14 cellular contexts compared by ENCODE assay signal in genomic region chr10:68899186-68899745, GRCh38. TPM values are rescaled to one million over a fixed set of nuclear protein-coding genes. Genes with fewer than 3 reads are reported as not detected.
A peak's percentile ranks its signal among the peaks of the same experiment; 100 is the strongest.
DNase-seq lines count a peak whose midpoint lies in the region; ATAC-seq and TF ChIP-seq lines count a peak whose summit lies in the region.
"Had no signal": no experiment of that assay in that cellular context is flagged by ENCODE, and none has a peak within 500 bp of the region (broad histone marks: within the 10 kb centered on the region; RNA-seq: fewer than 3 reads in every experiment).

No MANE protein-coding gene starts in this region.

- ATAC-seq in activated naive CD8-positive, alpha-beta T cell treated with anti-CD3 and anti-CD28 coated beads, Interleukin-2, amount 50 U/mL, for 24 hours, result no peak
- ATAC-seq in GM21423 (IDR thresholded peaks at IDR 0.05; ENCODE audit: unreplicated experiment), result no peak
- ATAC-seq in left ventricle myocardium superior, result no peak
- ATAC-seq: mucosa of descending colon had no signal

- no peaks in the 10 kb centered on the region for H3K9me3 Mint-ChIP-seq in activated naive CD8-positive, alpha-beta T cell (ENCODE audit: low read depth)
- H3K9me3 Mint-ChIP-seq in activated naive CD8-positive, alpha-beta T cell treated with anti-CD3 and anti-CD28 coated beads, Interleukin-2, amount 50 U/mL, for 24 hours, result no peaks in the 10 kb centered on the region
- H3K9me3 Mint-ChIP-seq in glutamatergic neuron (ENCODE audit: unreplicated experiment), result peaks cover 4% of the 10 kb centered on the region

- H3K27me3 ChIP-seq in SJCRH30, result no peaks in the 10 kb centered on the region
- no peaks in the 10 kb centered on the region for H3K27me3 ChIP-seq in smooth muscle cell (ENCODE audit: low read depth)
- H3K27me3 ChIP-seq in esophagus squamous epithelium, result no peaks in the 10 kb centered on the region

- H3K36me3 ChIP-seq in SJCRH30 (no peaks in the 10 kb centered on the region), smooth muscle cell (ENCODE audit: low read depth) (no peaks in the 10 kb centered on the region), esophagus squamous epithelium (no peaks in the 10 kb centered on the region)

- no peak overlapping the region for H3K4me2 ChIP-seq in smooth muscle cell

- H2AFZ ChIP-seq in smooth muscle cell (ENCODE audit: low read depth), result peak overlapping the region; percentile 84

- TF ChIP-seq CTCF in glutamatergic neuron (IDR thresholded peaks at IDR 0.05; ENCODE audit: partially characterized antibody, unreplicated experiment) (no peak), smooth muscle cell (IDR thresholded peaks at IDR 0.05; ENCODE audit: borderline replicate concordance, insufficient read depth, poor library complexity, severe bottlenecking) (no peak), esophagus squamous epithelium (IDR thresholded peaks at IDR 0.05) (no peak)

- peaks cover 32% of the 10 kb centered on the region for H3K4me1 Mint-ChIP-seq in activated naive CD8-positive, alpha-beta T cell (ENCODE audit: low read depth)
- H3K4me1 Mint-ChIP-seq in activated naive CD8-positive, alpha-beta T cell treated with anti-CD3 and anti-CD28 coated beads, Interleukin-2, amount 50 U/mL, for 24 hours, result peaks cover 27% of the 10 kb centered on the region
- H3K4me1 Mint-ChIP-seq in glutamatergic neuron (ENCODE audit: low read depth, unreplicated experiment), result peaks cover 18% of the 10 kb centered on the region

- DNase-seq in activated naive CD8-positive, alpha-beta T cell treated with anti-CD3 and anti-CD28 coated beads, Interleukin-2, amount 50 U/mL, for 24 hours, result no peak
- DNase-seq in SJCRH30, result peak; percentile 10 to 48
- no peak for DNase-seq in glutamatergic neuron
- no peak for DNase-seq in smooth muscle cell (lab: John Stamatoyannopoulos, UW; ENCODE audit: unreplicated experiment)
- no peak for DNase-seq in esophagus squamous epithelium (lab: John Stamatoyannopoulos, UW)
- no peak for DNase-seq in left ventricle myocardium superior
- DNase-seq: activated CD4-positive, alpha-beta T cell treated with anti-CD3 and anti-CD28 coated beads, Interleukin-2, amount 50 U/mL, for 1 hour; activated effector memory CD4-positive, alpha-beta T cell treated with Interleukin-2 at 50 U/mL for 16 hours; DMS 273 treated with DMSO at 0.1 percent for 48 hours; kidney glomerular epithelial cell; mucosa of descending colon; SHP77 had no signal

- peaks cover 8% of the 10 kb centered on the region for H3K36me3 Mint-ChIP-seq in activated naive CD8-positive, alpha-beta T cell
- peaks cover 16% of the 10 kb centered on the region for H3K36me3 Mint-ChIP-seq in activated naive CD8-positive, alpha-beta T cell treated with anti-CD3 and anti-CD28 coated beads, Interleukin-2, amount 50 U/mL, for 24 hours (ENCODE audit: low read depth)
- H3K36me3 Mint-ChIP-seq in glutamatergic neuron (ENCODE audit: unreplicated experiment), result no peaks in the 10 kb centered on the region

- H4K20me1 ChIP-seq in smooth muscle cell (ENCODE audit: low read depth), result no peaks in the 10 kb centered on the region

- no peaks in the 10 kb centered on the region for H3K9me3 ChIP-seq in SJCRH30 (replicated peaks)
- no peaks in the 10 kb centered on the region for H3K9me3 ChIP-seq in smooth muscle cell (replicated peaks; ENCODE audit: low read depth)
- H3K9me3 ChIP-seq in esophagus squamous epithelium, result no peaks in the 10 kb centered on the region
- H3K9me3 ChIP-seq: mucosa of descending colon had no signal

- H3K4me3 ChIP-seq in SJCRH30, result peak overlapping the region; percentile 84
- H3K4me3 ChIP-seq in smooth muscle cell, result no peak overlapping the region
- no peak overlapping the region for H3K4me3 ChIP-seq in esophagus squamous epithelium
- H3K4me3 ChIP-seq: mucosa of descending colon had no signal

- H3K4me3 Mint-ChIP-seq in activated naive CD8-positive, alpha-beta T cell, result peak overlapping the region; percentile 3
- H3K4me3 Mint-ChIP-seq in activated naive CD8-positive, alpha-beta T cell treated with anti-CD3 and anti-CD28 coated beads, Interleukin-2, amount 50 U/mL, for 24 hours, result no peak overlapping the region
- H3K4me3 Mint-ChIP-seq in glutamatergic neuron (ENCODE audit: unreplicated experiment), result peak overlapping the region; percentile 9

- 88% methylated on average over 8 of the region's 8 CpGs for WGBS in smooth muscle cell (ENCODE audit: low lambda C conversion rate)
- 88 to 90% methylated on average over 8 of the region's 8 CpGs for WGBS in esophagus squamous epithelium, 2 donors

- H3K9ac ChIP-seq in smooth muscle cell (ENCODE audit: low read depth), result no peak overlapping the region

- peak overlapping the region; percentile 91 for H3K27ac ChIP-seq in SJCRH30
- peak overlapping the region; percentile 99 for H3K27ac ChIP-seq in smooth muscle cell (ENCODE audit: low read depth)
- no peak overlapping the region for H3K27ac ChIP-seq in esophagus squamous epithelium

- peaks cover 13% of the 10 kb centered on the region for H3F3A ChIP-seq in smooth muscle cell (ENCODE audit: low read depth)

- H3K27me3 Mint-ChIP-seq in activated naive CD8-positive, alpha-beta T cell, result no peaks in the 10 kb centered on the region
- H3K27me3 Mint-ChIP-seq in activated naive CD8-positive, alpha-beta T cell treated with anti-CD3 and anti-CD28 coated beads, Interleukin-2, amount 50 U/mL, for 24 hours, result no peaks in the 10 kb centered on the region
- H3K27me3 Mint-ChIP-seq in glutamatergic neuron (ENCODE audit: unreplicated experiment), result peaks cover 5% of the 10 kb centered on the region

- intact Hi-C loops in esophagus squamous epithelium (cut with DNase I), result no loop called here
- intact Hi-C loops in left ventricle myocardium superior (cut with micrococcal nuclease), result loop anchor here (10.0 kb wide), 1 partner anchor 344 kb away; no protein-coding TSS in a partner anchor

- no peak for TF ChIP-seq POLR2A in esophagus squamous epithelium (IDR thresholded peaks at IDR 0.05)

- H3K79me2 ChIP-seq in smooth muscle cell (ENCODE audit: low read depth), result peaks cover 27% of the 10 kb centered on the region

- peak overlapping the region; percentile 55 for H3K27ac Mint-ChIP-seq in activated naive CD8-positive, alpha-beta T cell
- H3K27ac Mint-ChIP-seq in activated naive CD8-positive, alpha-beta T cell treated with anti-CD3 and anti-CD28 coated beads, Interleukin-2, amount 50 U/mL, for 24 hours, result no peak overlapping the region
- H3K27ac Mint-ChIP-seq in glutamatergic neuron (ENCODE audit: unreplicated experiment), result peak overlapping the region; percentile 97

- H3K4me1 ChIP-seq in SJCRH30, result peaks cover 6% of the 10 kb centered on the region; the same call in 1 of the 2 replicates
- peaks cover 15% of the 10 kb centered on the region for H3K4me1 ChIP-seq in smooth muscle cell (ENCODE audit: low read depth)
- H3K4me1 ChIP-seq in esophagus squamous epithelium, result peaks cover 5 to 34% (median 14%) of the 10 kb centered on the region in 3 donors

RNA-seq across cellular contexts. Expression of gene DDX50, which starts 1.8 kb away (rescaled TPM):
- total RNA-seq in SJCRH30 (2014; rRNA removed; shearing (Covaris generic)), result 47.4 and 48.2 TPM in 2 replicates
- total RNA-seq in glutamatergic neuron (ENCODE audit: unreplicated experiment) (31.6 TPM), smooth muscle cell (42.9 and 70.2 TPM in 2 replicates), esophagus squamous epithelium (10 to 100 TPM in 3 of 4 donors, 1 to 10 TPM in 1; 6.5 to 40.6 (median 24.6) TPM), left ventricle myocardium superior (20.4 TPM)
- 35.9 and 38.5 TPM in 2 replicates for polyA plus RNA-seq in smooth muscle cell

RNA-seq across cellular contexts. Expression of gene DDX21, which starts 56.7 kb away (rescaled TPM):
- 91.2 and 96.9 TPM in 2 replicates for total RNA-seq in SJCRH30 (2014; rRNA removed; shearing (Covaris generic))
- total RNA-seq in glutamatergic neuron (ENCODE audit: unreplicated experiment) (39.9 TPM), smooth muscle cell (47.7 and 52.3 TPM in 2 replicates), esophagus squamous epithelium (100 to 1,000 TPM in 1 of 4 donors, 10 to 100 TPM in 3; 39.2 to 112 (median 84.0) TPM), left ventricle myocardium superior (20.0 TPM)
- 9.9 and 11.0 TPM in 2 replicates for polyA plus RNA-seq in smooth muscle cell

Comparison
In these comparisons a context has a peak if more than half of its experiments do, and no peak if none do; other contexts are left out.
1. DNase-seq: peak in SJCRH30 (2 of 2); none in activated naive CD8-positive, alpha-beta T cell treated with anti-CD3 and anti-CD28 coated beads, Interleukin-2, amount 50 U/mL, for 24 hours (single experiment), glutamatergic neuron (single experiment), smooth muscle cell (single experiment), esophagus squamous epithelium (single experiment) and left ventricle myocardium superior (single experiment).
2. H3K27ac ChIP-seq: peak in SJCRH30 (single experiment) and smooth muscle cell (single experiment); none in esophagus squamous epithelium (0 of 4).